ENCODE assay signal across 12 cellular contexts in the genomic region with DNA sequence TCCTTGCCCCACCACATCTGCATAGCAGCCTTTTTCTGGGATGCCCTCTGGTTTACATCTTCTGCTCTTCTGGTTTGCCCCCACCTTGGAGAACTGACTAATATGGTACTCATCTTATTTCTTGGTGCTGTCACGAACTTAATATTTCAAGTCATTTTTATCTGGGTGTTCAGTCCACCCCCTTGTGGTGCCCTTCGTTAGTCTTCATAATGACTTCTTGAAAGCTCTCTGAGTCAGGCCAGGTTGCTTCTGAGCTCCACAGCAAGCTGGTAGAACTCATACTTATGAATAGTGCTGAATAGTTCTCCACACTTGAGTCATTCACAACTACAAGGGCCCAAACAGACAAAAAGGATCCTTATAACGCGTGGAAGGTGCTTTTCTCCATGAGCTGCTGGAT. TPM values are rescaled to one million over a fixed set of nuclear protein-coding genes. Genes with fewer than 3 reads are reported as not detected.
DNase-seq lines count a peak whose midpoint lies in the region; ATAC-seq and TF ChIP-seq lines count a peak whose summit lies in the region.
"Had no signal": no experiment of that assay in that cellular context is flagged by ENCODE, and none has a peak within 500 bp of the region (broad histone marks: within the 10 kb centered on the region; RNA-seq: fewer than 3 reads in every experiment).

No MANE protein-coding gene starts in this region.

- peak overlapping the region; percentile 63 for H3K4me2 ChIP-seq in GM23248 (ENCODE audit: unreplicated experiment)

- H4K20me1 ChIP-seq in GM23248 (ENCODE audit: insufficient read depth) = no peaks in the 10 kb centered on the region

- peaks cover 14% of the 10 kb centered on the region; the same call in 1 of the 2 replicates for H3F3A ChIP-seq in GM23248 (ENCODE audit: insufficient read depth)

- intact Hi-C loops in right cardiac atrium (cut with DNase I) = no loop called here
- intact Hi-C loops in thyroid gland (cut with DNase I) = no loop called here
- intact Hi-C loops in ascending aorta (cut with DNase I) = no loop called here

- WGBS in GM23248 (ENCODE audit: low coverage in 1 of 2, low lambda C conversion rate in 2 of 2, missing lambda C conversion rate in 2 of 2), 2 experiments = 27 to 28% methylated on average over 4 of the region's 4 CpGs
- 67% methylated on average over 4 of the region's 4 CpGs for whole genome bisulfite sequencing in right cardiac atrium
- 72 to 74% methylated on average over 4 of the region's 4 CpGs for WGBS in thyroid gland, 2 donors

- peak overlapping the region; percentile 32; the same call in 1 of the 2 replicates for H3K9ac ChIP-seq in GM23248

- ATAC-seq in right cardiac atrium (peak; percentile 41 to 42), GM21367 (IDR thresholded peaks at IDR 0.05; ENCODE audit: unreplicated experiment) (no peak)
- ATAC-seq: T-cell had no signal

- in situ Hi-C loops in GM23248 (cut with MboI) = loop anchor here (10.0 kb wide), 1 partner anchor 112 kb away; a partner anchor contains a TSS

- H3K27me3 ChIP-seq in GM23248 (replicated peaks; ENCODE audit: insufficient read depth) = no peaks in the 10 kb centered on the region
- no peaks in the 10 kb centered on the region for H3K27me3 ChIP-seq in right cardiac atrium (ENCODE audit: control insufficient read depth, insufficient read depth)
- H3K27me3 ChIP-seq in thyroid gland = no peaks in the 10 kb centered on the region
- no peaks in the 10 kb centered on the region for H3K27me3 ChIP-seq in ascending aorta

- H3K4me3 ChIP-seq in GM23248 (peak overlapping the region; percentile 46), right cardiac atrium (ENCODE audit: low read length) (no peak overlapping the region), thyroid gland (replicated peaks in 1 of 3) (no peak overlapping the region), ascending aorta (no peak overlapping the region)

- no peaks in the 10 kb centered on the region for H3K9me2 ChIP-seq in GM23248 (ENCODE audit: insufficient read depth)

- TF ChIP-seq CTCF in thyroid gland (IDR thresholded peaks at IDR 0.05) (no peak), ascending aorta (IDR thresholded peaks at IDR 0.05) (no peak)

- no peaks in the 10 kb centered on the region for H3K36me3 ChIP-seq in GM23248 (ENCODE audit: low read depth)
- no peaks in the 10 kb centered on the region for H3K36me3 ChIP-seq in thyroid gland
- H3K36me3 ChIP-seq in ascending aorta = no peaks in the 10 kb centered on the region

- H3K4me1 ChIP-seq in GM23248 (ENCODE audit: insufficient read depth) (peaks cover 15% of the 10 kb centered on the region), right cardiac atrium (ENCODE audit: control insufficient read depth, insufficient read depth, low read length) (no peaks in the 10 kb centered on the region), thyroid gland (peaks cover 10 to 13% of the 10 kb centered on the region in 2 donors), ascending aorta (no peaks in the 10 kb centered on the region)

- peak; percentile 96 for DNase-seq in GM23248
- DNase-seq in amniotic epithelial cell (ENCODE audit: low read depth) = peak; percentile 75
- no peak for DNase-seq in right cardiac atrium
- peak; percentile 75 for DNase-seq in stromal cell of bone marrow (ENCODE audit: low read depth)
- no peak for DNase-seq in HK-2 (ENCODE audit: unreplicated experiment)
- DNase-seq in thyroid gland = no peak
- DNase-seq in ascending aorta (ENCODE audit: low spot score in 2 of 2) = no peak
- DNase-seq: activated CD4-positive, alpha-beta memory T cell treated with anti-CD3 and anti-CD28 coated beads, Interleukin-2, amount 10 ng/mL, durations not matched to agents 7 days and 5 days; NCI-H524; T-cell had no signal

- H3K9me3 ChIP-seq in GM23248 (ENCODE audit: low read depth) (no peaks in the 10 kb centered on the region), right cardiac atrium (ENCODE audit: control insufficient read depth, low read length) (no peaks in the 10 kb centered on the region), thyroid gland (no peaks in the 10 kb centered on the region), ascending aorta (no peaks in the 10 kb centered on the region)

- H3K79me2 ChIP-seq in GM23248 (ENCODE audit: insufficient read depth) = no peaks in the 10 kb centered on the region

- peak overlapping the region; percentile 67 for H3K27ac ChIP-seq in GM23248
- no peak overlapping the region for H3K27ac ChIP-seq in right cardiac atrium (ENCODE audit: low read length)
- H3K27ac ChIP-seq in thyroid gland = peak overlapping the region in 1 of 3 donors; percentile 37
- H3K27ac ChIP-seq in ascending aorta = no peak overlapping the region

- no peak for TF ChIP-seq POLR2A in thyroid gland (IDR thresholded peaks at IDR 0.05)

- H2AFZ ChIP-seq in GM23248 = peak overlapping the region; percentile 55

RNA-seq across cellular contexts. Expression of a gene that starts 35.8 kb away (rescaled TPM):
- not detected in 2 replicates for total RNA-seq in GM23248 (2014; rRNA removed; shearing (Covaris generic))
- polyA plus RNA-seq in GM23248 (2016; fragmentation: Nextera tagmentation; extraction: Ambion mirVana) = not detected in 2 replicates
- under 1 TPM in 3 of 4 donors, not detected in 1; 0.53 to 0.81 (median 0.77) TPM for total RNA-seq in right cardiac atrium
- polyA plus RNA-seq in right cardiac atrium = 0.32 TPM
- 1 to 10 TPM in 3 of 4 donors, not detected in 1; 1.1 to 2.3 (median 1.9) TPM for total RNA-seq in thyroid gland
- total RNA-seq in ascending aorta = not detected
- total RNA-seq: epithelial cell of proximal tubule had no signal

Comparison
In these comparisons a context has a peak if more than half of its experiments do, and no peak if none do; other contexts are left out.
1. DNase-seq: peak in GM23248 (single experiment), amniotic epithelial cell (single experiment) and stromal cell of bone marrow (single experiment); none in right cardiac atrium (0 of 3), HK-2 (single experiment), thyroid gland (0 of 2) and ascending aorta (0 of 2).